Comparison of ENCODE assay signal across 8 cellular contexts in the genomic region with DNA sequence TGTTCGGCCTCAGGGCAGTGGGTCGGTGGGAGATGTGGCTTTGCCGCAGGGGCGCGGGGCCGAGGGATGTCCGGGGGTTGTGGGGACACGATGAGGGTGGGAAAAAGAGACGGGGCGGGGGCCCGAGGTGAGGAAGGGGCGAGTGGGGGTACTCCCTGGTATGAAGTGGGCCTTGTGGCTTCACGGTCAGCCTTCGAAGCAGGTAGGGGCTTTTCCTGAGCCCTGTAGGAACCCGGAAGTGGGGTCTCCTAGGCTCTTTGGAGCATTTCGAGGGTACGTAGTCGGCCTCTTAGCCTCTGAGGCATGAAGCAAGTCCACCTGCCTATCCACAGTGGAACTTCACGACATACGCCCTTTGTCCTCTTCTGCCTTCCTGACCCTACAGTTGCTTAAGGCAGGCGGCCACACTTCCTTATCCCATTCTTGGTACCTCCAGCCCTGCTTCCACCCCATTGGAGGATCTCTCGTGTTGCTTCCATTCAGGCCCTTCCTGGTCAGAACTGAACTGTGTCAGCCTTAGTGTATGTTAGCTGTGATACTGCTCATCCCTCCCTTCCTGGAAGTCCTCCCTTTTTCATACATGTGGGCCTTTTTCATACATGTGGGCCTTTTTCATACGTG. TPM values are rescaled to one million over a fixed set of nuclear protein-coding genes. Genes with fewer than 3 reads are reported as not detected.
DNase-seq lines count a peak whose midpoint lies in the region; ATAC-seq and TF ChIP-seq lines count a peak whose summit lies in the region.

No MANE protein-coding gene starts in this region.

- CTCF ChIA-PET in Panc1 (lab: Charles Lee), result no interaction called here
- CTCF ChIA-PET in mammary epithelial cell (lab: Charles Lee; ENCODE audit: low non-redundant PET), result interaction anchor here (0.7 kb wide), 1 partner anchor 946 kb away, joined by 3 read pairs; no protein-coding TSS in a partner anchor

- H3K4me1 ChIP-seq in Panc1 (ENCODE audit: control insufficient read depth, insufficient read depth, low read length), result peaks cover 7% of the 10 kb centered on the region
- H3K4me1 ChIP-seq in mammary epithelial cell (ENCODE audit: insufficient read depth, low read length), result peaks cover 16% of the 10 kb centered on the region

- H3K27me3 ChIP-seq in Panc1 (ENCODE audit: control insufficient read depth, insufficient read depth, low read length) (no peaks in the 10 kb centered on the region), mammary epithelial cell (ENCODE audit: insufficient read depth, low read length) (no peaks in the 10 kb centered on the region)

- peak; percentile 21 for TF ChIP-seq POLR2A in GM19099 (IDR thresholded peaks at IDR 0.05; ENCODE audit: extremely low read depth, insufficient read length, low read depth)

- H3K4me2 ChIP-seq in mammary epithelial cell (ENCODE audit: insufficient read depth, low read depth, low read length), result peak overlapping the region; percentile 81

- no peaks in the 10 kb centered on the region for H3K9me3 ChIP-seq in Panc1 (ENCODE audit: control insufficient read depth, insufficient read depth, low read depth, low read length)
- H3K9me3 ChIP-seq in mammary epithelial cell (replicated peaks; ENCODE audit: insufficient read depth, low read length), result no peaks in the 10 kb centered on the region

- peak overlapping the region; percentile 92 for H3K9ac ChIP-seq in mammary epithelial cell (ENCODE audit: insufficient read depth, low read length)

- 0% methylated on average over 8 of the region's 23 CpGs for WGBS in mammary epithelial cell (ENCODE audit: low coverage, missing lambda C conversion rate)

- POLR2A ChIA-PET in Panc1 (lab: Charles Lee), result interaction anchor here (0.6 to 1.0 kb wide), 5 partner anchors 13 to 204 kb away, joined by 3 to 5 read pairs (median 3); no protein-coding TSS in a partner anchor

- H2AFZ ChIP-seq in mammary epithelial cell (ENCODE audit: low read depth, low read length), result peak overlapping the region; percentile 90

- peak overlapping the region; percentile 98 for H3K27ac ChIP-seq in Panc1 (ENCODE audit: low read length)
- H3K27ac ChIP-seq in mammary epithelial cell (ENCODE audit: insufficient read depth, low read depth, low read length), result peak overlapping the region; percentile 95
- peak overlapping the region; percentile 97 for H3K27ac ChIP-seq in substantia nigra (ENCODE audit: low read depth, low read length, poor library complexity, severe bottlenecking)

- in situ Hi-C loops in ACHN (cut with HindIII; ENCODE audit: low pct_ligation_motif_present, low pct_unique_long_range_greater_than_20kb, low sequenced_read_pairs), result no loop called here
- in situ Hi-C loops in Panc1 (cut with HindIII; ENCODE audit: low pct_unique_long_range_greater_than_20kb, low sequenced_read_pairs), result no loop called here
- in situ Hi-C loops in mammary epithelial cell (cut with MboI; ENCODE audit: low sequenced_read_pairs in 2 of 2), result no loop called here

- H3K79me2 ChIP-seq in mammary epithelial cell (ENCODE audit: insufficient read depth, low read length), result peaks cover 72% of the 10 kb centered on the region

- H3K36me3 ChIP-seq in Panc1 (ENCODE audit: control insufficient read depth, insufficient read depth, low read length), result peaks cover 9% of the 10 kb centered on the region
- peaks cover 16% of the 10 kb centered on the region for H3K36me3 ChIP-seq in mammary epithelial cell (ENCODE audit: insufficient read depth, low read length)

- DNase-seq in ACHN, result peak; percentile 48
- no peak for DNase-seq in Panc1 (ENCODE audit: low read depth, low spot score)
- peak; percentile 54 for DNase-seq in mammary epithelial cell
- peak; percentile 51 to 71 for DNase-seq in left colon
- DNase-seq in substantia nigra (lab: John Stamatoyannopoulos, UW), result peak in 2 of 49 donors; percentile 48 to 58
- no peak for DNase-seq in stimulated activated CD4-positive, alpha-beta T cell treated with anti-CD3 and anti-CD28 coated beads, Interleukin-2, amount 100 ng/mL, for 48 hours

- ATAC-seq in Panc1, result peak; percentile 33
- ATAC-seq in left colon, result peak; percentile 62
- no peak for ATAC-seq in GM18868 (IDR thresholded peaks at IDR 0.05; ENCODE audit: unreplicated experiment)

- TF ChIP-seq CTCF in Panc1 (IDR thresholded peaks at IDR 0.05) (no peak), mammary epithelial cell (conservative IDR thresholded peaks at IDR 0.05 in 1 of 2, IDR thresholded peaks at IDR 0.05 in 1 of 2; ENCODE audit: extremely low read depth in 1 of 2, insufficient read depth in 1 of 2, low read depth in 1 of 2, low read length in 2 of 2) (no peak)

- intact Hi-C loops in Panc1 (cut with micrococcal nuclease; ENCODE audit: unreplicated experiment) (no loop called here), mammary epithelial cell (cut with micrococcal nuclease) (loop anchor here (1.0 to 5.0 kb wide), 3 partner anchors 44 to 822 kb away; partner anchors contain the start of gene OGG1), left colon (cut with DNase I, micrococcal nuclease) (no loop called here)

- H3K4me3 ChIP-seq in Panc1 (ENCODE audit: low read depth in 2 of 2, low read length in 2 of 2) (peak overlapping the region; percentile 86 to 87), mammary epithelial cell (replicated peaks in 1 of 3; ENCODE audit: insufficient read depth in 1 of 3, low read depth in 2 of 3, low read length in 3 of 3) (peak overlapping the region; percentile 73 to 80 (median 76))

- dilution Hi-C loops in mammary epithelial cell (cut with HindIII; ENCODE audit: low sequenced_read_pairs), result no loop called here

- BruUV-seq in Panc1 (replicated peaks; lab: Mats Ljungman, UMichigan) (TSS peak; percentile 81), mammary epithelial cell (replicated peaks; lab: Mats Ljungman, UMichigan) (TSS peak; percentile 40)

- H4K20me1 ChIP-seq in mammary epithelial cell (ENCODE audit: insufficient read depth, low read length), result no peaks in the 10 kb centered on the region

RNA-seq across cellular contexts. Expression of gene ARPC4, which starts 0.4 kb away (rescaled TPM):
- total RNA-seq in Panc1 (2021; ENCODE audit: unreplicated experiment) (117 TPM), mammary epithelial cell (100 to 1,000 TPM; 135 to 202 TPM), left colon (100 to 1,000 TPM; 215 to 222 TPM)
- polyA plus RNA-seq in Panc1 (2012; ENCODE audit: insufficient read length), result 128 TPM
- 267 TPM for polyA plus RNA-seq in mammary epithelial cell
- 174 TPM for polyA minus RNA-seq in mammary epithelial cell

RNA-seq across cellular contexts. Expression of gene TADA3, which starts 1.0 kb away (rescaled TPM):
- total RNA-seq in Panc1 (2021; ENCODE audit: unreplicated experiment) (61.3 TPM), mammary epithelial cell (10 to 100 TPM; 57.5 to 75.5 TPM), left colon (10 to 100 TPM; 54.1 to 67.0 TPM)
- 94.0 TPM for polyA plus RNA-seq in Panc1 (2012; ENCODE audit: insufficient read length)
- polyA plus RNA-seq in mammary epithelial cell, result 47.0 TPM
- 54.3 TPM for polyA minus RNA-seq in mammary epithelial cell

RNA-seq across cellular contexts. Expression of gene TTLL3, which starts 16.8 kb away (rescaled TPM):
- total RNA-seq in Panc1 (2021; ENCODE audit: unreplicated experiment), result 15.7 TPM
- polyA plus RNA-seq in Panc1 (2012; ENCODE audit: insufficient read length), result 10.0 TPM
- 10 to 100 TPM; 15.8 to 33.3 TPM for total RNA-seq in mammary epithelial cell
- 6.9 TPM for polyA plus RNA-seq in mammary epithelial cell
- 1.2 TPM for polyA minus RNA-seq in mammary epithelial cell
- total RNA-seq in left colon, result 10 to 100 TPM; 40.2 to 47.1 TPM

RNA-seq across cellular contexts. Expression of gene CAMK1, which starts 23.5 kb away (rescaled TPM):
- total RNA-seq in Panc1 (2021; ENCODE audit: unreplicated experiment) (9.7 TPM), mammary epithelial cell (1 to 10 TPM in 1 of 2 donors, under 1 TPM in 1; 0.50 to 2.3 TPM), left colon (10 to 100 TPM in 1 of 2 donors, 1 to 10 TPM in 1; 8.2 to 10.9 TPM)
- polyA plus RNA-seq in Panc1 (2012; ENCODE audit: insufficient read length), result 21.1 TPM
- 2.4 TPM for polyA plus RNA-seq in mammary epithelial cell
- not detected for polyA minus RNA-seq in mammary epithelial cell

RNA-seq across cellular contexts. Expression of gene OGG1, which starts 43.5 kb away (rescaled TPM):
- total RNA-seq in Panc1 (2021; ENCODE audit: unreplicated experiment), result 32.5 TPM
- 24.6 TPM for polyA plus RNA-seq in Panc1 (2012; ENCODE audit: insufficient read length)
- total RNA-seq in mammary epithelial cell, result 10 to 100 TPM; 17.5 to 19.2 TPM
- polyA plus RNA-seq in mammary epithelial cell, result 18.0 TPM
- polyA minus RNA-seq in mammary epithelial cell, result 14.3 TPM
- 10 to 100 TPM; 23.8 to 25.0 TPM for total RNA-seq in left colon

Comparison
In these comparisons a context has a peak if more than half of its experiments do, and no peak if none do; other contexts are left out.
1. DNase-seq: peak in ACHN (single experiment), mammary epithelial cell (single experiment) and left colon (2 of 2); none in Panc1 (single experiment) and stimulated activated CD4-positive, alpha-beta T cell treated with anti-CD3 and anti-CD28 coated beads, Interleukin-2, amount 100 ng/mL, for 48 hours (0 of 2).
2. Peak in every context shown above with its lines, with median percentiles within 50 percentile points of each other: H3K27ac ChIP-seq.